8 cellular contexts compared by ENCODE assay signal in genomic region chr4:15162465-15163283, GRCh38.
DNase-seq lines count a peak whose midpoint lies in the region; ATAC-seq and TF ChIP-seq lines count a peak whose summit lies in the region.

No MANE protein-coding gene starts in this region.

- H3K4me3 ChIP-seq in coronary artery, result no peak overlapping the region

- H3K27ac ChIP-seq in coronary artery, result no peak overlapping the region

- peak; percentile 39 for DNase-seq in ELF-1 (ENCODE audit: low read depth, low spot score)
- DNase-seq in SKM-1 treated with dmso at 0.1 percent for 144 hours (lab: John Stamatoyannopoulos, UW; ENCODE audit: unreplicated experiment), result peak; percentile 18
- peak; percentile 9 for DNase-seq in iPS-NIHi11 (ENCODE audit: low spot score)
- DNase-seq in NCI-H1694 (lab: John Stamatoyannopoulos, UW), result no peak
- DNase-seq in coronary artery (ENCODE audit: low spot score), result no peak
- DNase-seq in NCI-H2107 treated with DMSO at 0.1 percent for 48 hours (lab: John Stamatoyannopoulos, UW; ENCODE audit: unreplicated experiment), result no peak
- no peak for DNase-seq in NCI-H510A (lab: John Stamatoyannopoulos, UW)

- peak; percentile 64 for ATAC-seq in HG03280 (IDR thresholded peaks at IDR 0.05; ENCODE audit: unreplicated experiment)

- TF ChIP-seq CTCF in coronary artery (IDR thresholded peaks at IDR 0.05), result no peak

Comparison
In these comparisons a context has a peak if more than half of its experiments do, and no peak if none do; other contexts are left out.
1. DNase-seq: peak in ELF-1 (single experiment), SKM-1 treated with dmso at 0.1 percent for 144 hours (single experiment) and iPS-NIHi11 (single experiment); none in NCI-H1694 (single experiment), coronary artery (single experiment), NCI-H2107 treated with DMSO at 0.1 percent for 48 hours (single experiment) and NCI-H510A (single experiment).